10 cellular contexts compared by ENCODE assay signal in genomic region chr4:149914521-149915115, GRCh38.
DNase-seq lines count a peak whose midpoint lies in the region; ATAC-seq, FAIRE-seq and TF ChIP-seq lines count a peak whose summit lies in the region.
"Had no signal": no experiment of that assay in that cellular context is flagged by ENCODE, and none has a peak within 500 bp of the region (broad histone marks: within the 10 kb centered on the region; RNA-seq: fewer than 3 reads in every experiment).

No MANE protein-coding gene starts in this region.

- peak; percentile 4 for FAIRE-seq in endothelial cell of umbilical vein (lab: Jason Lieb, UNC)
- FAIRE-seq in pancreas (lab: Jason Lieb, UNC), result no peak

- no peak overlapping the region for H3K4me2 ChIP-seq in PC-9
- H3K4me2 ChIP-seq in endothelial cell of umbilical vein (ENCODE audit: insufficient read depth, low read length), result no peak overlapping the region

- intact Hi-C loops in PC-9 (cut with micrococcal nuclease; ENCODE audit: unreplicated experiment) (loop anchor here (10.0 kb wide), 1 partner anchor 330 kb away; no protein-coding TSS in a partner anchor), endothelial cell of umbilical vein (cut with micrococcal nuclease) (loop anchor here (2.0 to 5.0 kb wide), 2 partner anchors 328 to 542 kb away; no protein-coding TSS in a partner anchor), pancreas (cut with DNase I) (no loop called here)

- H3K27ac ChIP-seq in PC-9, result no peak overlapping the region
- H3K27ac ChIP-seq in endothelial cell of umbilical vein (ENCODE audit: insufficient read depth, low read depth, low read length), result no peak overlapping the region
- no peak overlapping the region for H3K27ac ChIP-seq in pancreas
- H3K27ac ChIP-seq: epithelial cell of prostate had no signal

- WGBS in pancreas, 2 donors, result 27 to 28% methylated on average over 5 of the region's 5 CpGs

- H3K27me3 ChIP-seq in PC-9 (ENCODE audit: insufficient read depth, low read depth), result no peaks in the 10 kb centered on the region
- H3K27me3 ChIP-seq in endothelial cell of umbilical vein (ENCODE audit: control insufficient read depth in 2 of 2, insufficient read depth in 2 of 2, low read length in 2 of 2), result no peaks in the 10 kb centered on the region
- H3K27me3 ChIP-seq in pancreas, result no peaks in the 10 kb centered on the region
- H3K27me3 ChIP-seq: uterus had no signal

- CTCF ChIA-PET in PC-9 (lab: Charles Lee) (no interaction called here), endothelial cell of umbilical vein (lab: Charles Lee) (interaction anchor here (1.7 kb wide), 1 partner anchor 328 kb away, joined by 4 read pairs; no protein-coding TSS in a partner anchor)

- no peaks in the 10 kb centered on the region for H3K9me2 ChIP-seq in PC-9 (ENCODE audit: insufficient read depth)

- ATAC-seq in GM19372 (IDR thresholded peaks at IDR 0.05; ENCODE audit: low read depth, unreplicated experiment) (peak; percentile 76), HG03442 (IDR thresholded peaks at IDR 0.05; ENCODE audit: unreplicated experiment) (peak; percentile 92), pancreas (no peak)

- no peaks in the 10 kb centered on the region for H3K9me3 Mint-ChIP-seq in progenitor cell of endocrine pancreas (ENCODE audit: low read depth)

- POLR2A ChIA-PET in PC-9 (lab: Charles Lee; ENCODE audit: unreplicated experiment) (no interaction called here), endothelial cell of umbilical vein (lab: Charles Lee) (no interaction called here)

- H3K9me1 ChIP-seq in endothelial cell of umbilical vein (replicated peaks; ENCODE audit: control insufficient read depth, extremely low read depth, insufficient read depth, low read length), result no peaks in the 10 kb centered on the region

- BruUV-seq in PC-9 (replicated peaks; lab: Mats Ljungman, UMichigan) (no TSS peak), endothelial cell of umbilical vein (replicated peaks; lab: Mats Ljungman, UMichigan) (no TSS peak)

- H3K9me3 ChIP-seq in PC-9 (ENCODE audit: insufficient read depth, low read depth) (no peaks in the 10 kb centered on the region), endothelial cell of umbilical vein (replicated peaks; ENCODE audit: control insufficient read depth, insufficient read depth, low read length) (no peaks in the 10 kb centered on the region), pancreas (no peaks in the 10 kb centered on the region)
- H3K9me3 ChIP-seq: uterus had no signal

- no peaks in the 10 kb centered on the region for H3K79me2 ChIP-seq in PC-9 (ENCODE audit: low read depth)
- H3K79me2 ChIP-seq in endothelial cell of umbilical vein (ENCODE audit: control insufficient read depth, insufficient read depth, low read length), result no peaks in the 10 kb centered on the region

- H3K27me3 Mint-ChIP-seq in progenitor cell of endocrine pancreas, result no peaks in the 10 kb centered on the region

- dilution Hi-C loops in endothelial cell of umbilical vein (cut with MboI; ENCODE audit: extremely low pct_ligation_motif_present, low sequenced_read_pairs), result no loop called here

- TF ChIP-seq CTCF in PC-9 (conservative IDR thresholded peaks at IDR 0.05), result peak; percentile 78
- peak; percentile 70 to 79 for TF ChIP-seq CTCF in endothelial cell of umbilical vein (IDR thresholded peaks at IDR 0.05; ENCODE audit: extremely low read depth in 1 of 2, insufficient read depth in 1 of 2, low read depth in 1 of 2, low read length in 2 of 2)
- peak; percentile 78 for TF ChIP-seq CTCF in progenitor cell of endocrine pancreas (IDR thresholded peaks at IDR 0.05; ENCODE audit: unreplicated experiment)
- TF ChIP-seq CTCF in pancreas (IDR thresholded peaks at IDR 0.05), result peak in 2 of 4 donors; percentile 46 to 50

- H3K36me3 ChIP-seq in PC-9 (ENCODE audit: low read depth) (no peaks in the 10 kb centered on the region), endothelial cell of umbilical vein (ENCODE audit: control insufficient read depth in 2 of 2, extremely low read depth in 1 of 2, insufficient read depth in 2 of 2, low read length in 2 of 2) (no peaks in the 10 kb centered on the region), pancreas (no peaks in the 10 kb centered on the region)
- H3K36me3 ChIP-seq: uterus had no signal

- H3K4me1 ChIP-seq in PC-9 (replicated peaks; ENCODE audit: insufficient read depth), result no peaks in the 10 kb centered on the region
- peaks cover 11% of the 10 kb centered on the region for H3K4me1 ChIP-seq in endothelial cell of umbilical vein (ENCODE audit: control insufficient read depth, extremely low read depth, insufficient read depth, low read length)
- H3K4me1 ChIP-seq in pancreas, result no peaks in the 10 kb centered on the region
- H3K4me1 ChIP-seq: uterus had no signal

- peak; percentile 49 for DNase-seq in activated CD4-positive, alpha-beta T cell treated with anti-CD3 and anti-CD28 coated beads for 48 hours
- no peak for DNase-seq in activated CD4-positive, alpha-beta T cell treated with anti-CD3 and anti-CD28 coated beads for 1 hour
- DNase-seq in PC-9, result peak in 1 of 2 experiments; percentile 37
- DNase-seq in endothelial cell of umbilical vein (ENCODE audit: low read depth, low spot score), result peak; percentile 65
- peak; percentile 22 for DNase-seq in progenitor cell of endocrine pancreas (ENCODE audit: low spot score, unreplicated experiment)
- DNase-seq in pancreas, result no peak

- H3K4me3 ChIP-seq in PC-9 (no peak overlapping the region), endothelial cell of umbilical vein (replicated peaks in 1 of 3; ENCODE audit: insufficient read depth in 1 of 3, low read depth in 1 of 3, low read length in 3 of 3) (no peak overlapping the region), pancreas (no peak overlapping the region)
- H3K4me3 ChIP-seq: uterus had no signal

- no peaks in the 10 kb centered on the region for H3K36me3 Mint-ChIP-seq in progenitor cell of endocrine pancreas (ENCODE audit: insufficient read depth)

- H4K20me1 ChIP-seq in PC-9 (ENCODE audit: insufficient read depth) (no peaks in the 10 kb centered on the region), endothelial cell of umbilical vein (replicated peaks; ENCODE audit: control insufficient read depth, extremely low read depth, insufficient read depth, low read length) (no peaks in the 10 kb centered on the region)

- no peak overlapping the region for H2AFZ ChIP-seq in PC-9
- H2AFZ ChIP-seq in endothelial cell of umbilical vein (ENCODE audit: low read depth, low read length), result no peak overlapping the region

- no peak overlapping the region for H3K4me3 Mint-ChIP-seq in progenitor cell of endocrine pancreas (ENCODE audit: low read depth)

- H3K9ac ChIP-seq in endothelial cell of umbilical vein (replicated peaks; ENCODE audit: extremely low read depth, insufficient read depth, low read length), result no peak overlapping the region

- no peaks in the 10 kb centered on the region for H3F3A ChIP-seq in PC-9 (ENCODE audit: insufficient read depth, low read depth)

- H3K4me1 Mint-ChIP-seq in progenitor cell of endocrine pancreas (ENCODE audit: low read depth), result no peaks in the 10 kb centered on the region

- H3K27ac Mint-ChIP-seq in progenitor cell of endocrine pancreas, result no peak overlapping the region

- TF ChIP-seq POLR2A in endothelial cell of umbilical vein (IDR thresholded peaks at IDR 0.05; ENCODE audit: low read depth, low read length), result no peak

TF ChIP-seq in endothelial cell of umbilical vein, 7 proteins besides CTCF, POLR2A, EP300 and RAD21:
- TF ChIP-seq GATA2 (IDR thresholded peaks at IDR 0.05; ENCODE audit: insufficient read depth, insufficient read length, low read depth, low read length), result no peak
- TF ChIP-seq FOS (IDR thresholded peaks at IDR 0.05; ENCODE audit: borderline replicate concordance, insufficient read depth, low read length), result no peak
- TF ChIP-seq MAX (IDR thresholded peaks at IDR 0.05; ENCODE audit: insufficient read depth, insufficient read length), result no peak
- TF ChIP-seq MYC (IDR thresholded peaks at IDR 0.05; ENCODE audit: low read depth, low read length), result no peak
- TF ChIP-seq JUN (IDR thresholded peaks at IDR 0.05; ENCODE audit: borderline replicate concordance, insufficient read depth, insufficient read length, low read depth), result no peak

Comparison
In these comparisons a context has a peak if more than half of its experiments do, and no peak if none do; other contexts are left out.
1. DNase-seq: peak in activated CD4-positive, alpha-beta T cell treated with anti-CD3 and anti-CD28 coated beads for 48 hours (single experiment), endothelial cell of umbilical vein (single experiment) and progenitor cell of endocrine pancreas (single experiment); none in activated CD4-positive, alpha-beta T cell treated with anti-CD3 and anti-CD28 coated beads for 1 hour (single experiment) and pancreas (0 of 6).
2. ATAC-seq: peak in GM19372 (single experiment) and HG03442 (single experiment); none in pancreas (0 of 4).
3. intact Hi-C loops: an anchor here in PC-9 (10.0 kb wide) and endothelial cell of umbilical vein (2.0 to 5.0 kb wide); none called in pancreas.